ENCODE assay signal across 19 cellular contexts in the genomic region with DNA sequence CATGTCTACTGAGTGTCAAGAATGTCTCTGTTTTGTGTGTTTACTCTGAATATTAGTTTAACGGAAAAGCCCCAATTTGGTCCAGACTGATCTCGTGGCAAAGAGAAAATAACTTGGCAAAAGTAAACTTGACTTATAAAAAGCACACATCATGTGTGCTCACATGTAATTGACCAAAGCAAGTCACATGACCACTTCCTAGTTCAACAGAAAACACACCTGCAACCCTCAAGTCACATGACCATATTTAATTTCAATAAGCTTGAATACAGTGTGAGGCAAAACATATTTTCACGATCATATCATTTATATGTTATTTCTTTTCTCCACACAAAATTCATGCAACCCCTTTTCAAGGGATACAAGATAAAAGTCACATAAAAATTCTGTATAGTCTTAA.
"Had no signal": no experiment of that assay in that cellular context is flagged by ENCODE, and none has a peak within 500 bp of the region (broad histone marks: within the 10 kb centered on the region; RNA-seq: fewer than 3 reads in every experiment).

No MANE protein-coding gene starts in this region.

- H3K27me3 ChIP-seq: foreskin keratinocyte, pancreas had no signal

- H3K4me2 ChIP-seq: smooth muscle cell had no signal

- H3K9me3 ChIP-seq: pancreas had no signal

- FAIRE-seq: endothelial cell of umbilical vein had no signal

- ATAC-seq: foreskin keratinocyte, left colon, left ventricle myocardium superior, pancreas, right cardiac atrium had no signal

- H3K27ac ChIP-seq: foreskin keratinocyte, pancreas had no signal

- H3K36me3 ChIP-seq: pancreas had no signal

- H3K4me1 ChIP-seq: pancreas had no signal

- H3K4me3 ChIP-seq: lung, pancreas, smooth muscle cell had no signal

- DNase-seq: effector CD4-positive, alpha-beta T cell; endodermal cell; erythroblast; immature natural killer cell; kidney; left colon; left ventricle myocardium superior; mesendoderm; naive B cell; occipital lobe; pancreas; right cardiac atrium; stimulated activated CD4-positive, alpha-beta T cell treated with anti-CD3 and anti-CD28 coated beads, Interleukin-2, amount 100 ng/mL, for 48 hours; stimulated activated naive CD4-positive, alpha-beta T cell treated with Interleukin-2 at 50 U/mL for 16 hours; trophoblast cell had no signal
